In the genomic region with DNA sequence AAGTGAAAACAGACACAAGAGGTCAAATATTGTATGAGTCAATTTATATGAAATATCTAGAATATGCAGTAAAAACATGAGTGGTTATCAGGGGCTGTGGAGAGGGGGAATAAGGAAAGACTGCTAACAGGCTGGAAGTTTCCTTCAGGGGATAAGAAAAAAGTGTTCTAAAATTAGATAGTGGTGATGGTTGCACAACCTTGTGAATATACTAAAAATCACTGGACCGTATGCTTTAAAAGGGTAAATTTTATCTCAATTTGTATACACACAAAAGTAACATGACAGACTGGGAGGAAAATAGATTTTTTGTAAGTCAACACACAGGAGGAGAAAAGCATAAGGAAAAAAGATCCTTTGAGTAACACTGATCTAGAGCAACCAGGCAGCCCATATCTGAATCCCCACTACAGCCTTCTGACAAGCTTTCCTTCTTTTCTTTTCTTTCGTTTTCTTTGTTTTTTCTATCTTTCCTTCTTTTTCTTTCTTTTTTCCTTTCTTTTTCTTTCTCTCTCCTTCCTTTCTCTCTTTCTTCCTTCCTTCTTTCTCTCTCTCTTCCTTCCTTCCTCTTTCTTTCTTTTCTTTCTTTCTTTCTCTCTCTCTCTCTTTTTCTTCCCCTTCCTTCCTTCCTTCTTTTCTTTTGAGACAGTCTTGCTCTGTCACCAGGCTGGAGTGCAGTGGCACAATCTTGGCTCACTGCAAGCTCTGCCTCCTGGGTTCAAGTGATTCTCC, we compare ENCODE assay signal across 21 cellular contexts.
DNase-seq lines count a peak whose midpoint lies in the region; ATAC-seq, FAIRE-seq and TF ChIP-seq lines count a peak whose summit lies in the region.
"Had no signal": no experiment of that assay in that cellular context is flagged by ENCODE, and none has a peak within 500 bp of the region (broad histone marks: within the 10 kb centered on the region; RNA-seq: fewer than 3 reads in every experiment).

No MANE protein-coding gene starts in this region.

- H3K27me3 Mint-ChIP-seq in activated T-cell treated with anti-CD3 and anti-CD28 coated beads, Interleukin-2, amount 50 U/mL, for 24 hours: no peaks in the 10 kb centered on the region
- H3K27me3 Mint-ChIP-seq in activated T-cell treated with anti-CD3 and anti-CD28 coated beads, Interleukin-2, amount 50 U/mL, for 4 hours (ENCODE audit: low read depth): no peaks in the 10 kb centered on the region
- no peaks in the 10 kb centered on the region; the same call in 1 of the 2 replicates for H3K27me3 Mint-ChIP-seq in HFFc6 (ENCODE audit: insufficient read depth)
- H3K27me3 Mint-ChIP-seq in naive thymus-derived CD4-positive, alpha-beta T cell: no peaks in the 10 kb centered on the region

- H3K4me1 Mint-ChIP-seq in activated T-cell treated with anti-CD3 and anti-CD28 coated beads, Interleukin-2, amount 50 U/mL, for 24 hours (ENCODE audit: low read depth): peaks cover 58% of the 10 kb centered on the region
- H3K4me1 Mint-ChIP-seq in activated T-cell treated with anti-CD3 and anti-CD28 coated beads, Interleukin-2, amount 50 U/mL, for 4 hours (ENCODE audit: low read depth): peaks cover 44% of the 10 kb centered on the region
- H3K4me1 Mint-ChIP-seq in HFFc6 (ENCODE audit: low read depth): peaks cover 67% of the 10 kb centered on the region
- peaks cover 21 to 81% (median 67%) of the 10 kb centered on the region in 7 donors for H3K4me1 Mint-ChIP-seq in naive thymus-derived CD4-positive, alpha-beta T cell

- DNase-seq in activated T-cell treated with anti-CD3 and anti-CD28 coated beads, Interleukin-2, amount 50 U/mL, for 24 hours: no peak
- no peak for DNase-seq in activated T-cell treated with anti-CD3 and anti-CD28 coated beads, Interleukin-2, amount 50 U/mL, for 4 hours
- DNase-seq in HFFc6 (no peak), GM12878 (ENCODE audit: low read depth, low spot score) (no peak), tibial nerve (ENCODE audit: low spot score in 2 of 2) (no peak), LoVo (ENCODE audit: low spot score) (no peak), T1000 (lab: John Stamatoyannopoulos, UW) (no peak)
- no peak for DNase-seq in naive thymus-derived CD4-positive, alpha-beta T cell
- DNase-seq: activated CD4-positive, alpha-beta T cell treated with anti-CD3 and anti-CD28 coated beads, Interleukin-2, amount 50 U/mL, for 48 hours; activated T-cell treated with anti-CD3 and anti-CD28 coated beads, Interleukin-2, amount 50 U/mL, for 48 hours; anterior cingulate cortex; DMS79; GM23248; midbrain; NCI-H1694 treated with DMSO at 0.1 percent for 48 hours; NCI-H226; Peyer's patch; tibial artery had no signal

- H4K20me1 ChIP-seq in GM12878 (ENCODE audit: control insufficient read depth, insufficient read depth): no peaks in the 10 kb centered on the region

- BruUV-seq in GM12878 (replicated peaks; lab: Mats Ljungman, UMichigan): no TSS peak

- H3K9ac ChIP-seq in GM12878 (ENCODE audit: control insufficient read depth, insufficient read depth, low read length): no peak overlapping the region
- H3K9ac ChIP-seq: GM23248 had no signal

- WGBS in GM12878 (ENCODE audit: insufficient coverage, insufficient replicate concordance, low lambda C conversion rate, missing lambda C conversion rate): 25% methylated on average over 2 of the region's 2 CpGs
- 71 to 75% methylated on average over 2 of the region's 2 CpGs for WGBS in tibial nerve, 2 donors

- no peaks in the 10 kb centered on the region for H3K9me3 Mint-ChIP-seq in activated T-cell treated with anti-CD3 and anti-CD28 coated beads, Interleukin-2, amount 50 U/mL, for 24 hours
- peaks cover 6% of the 10 kb centered on the region for H3K9me3 Mint-ChIP-seq in activated T-cell treated with anti-CD3 and anti-CD28 coated beads, Interleukin-2, amount 50 U/mL, for 4 hours
- H3K9me3 Mint-ChIP-seq in HFFc6: peaks cover 6% of the 10 kb centered on the region; the same call in 1 of the 2 replicates
- peaks cover 0 to 19% (median 0%) of the 10 kb centered on the region in 11 donors for H3K9me3 Mint-ChIP-seq in naive thymus-derived CD4-positive, alpha-beta T cell
- H3K9me3 Mint-ChIP-seq: stimulated activated effector memory CD8-positive, alpha-beta T cell treated with anti-CD3 and anti-CD28 coated beads, Interleukin-12 subunit alpha, Interleukin-12 subunit beta, amount 100 ng/mL, for 72 hours had no signal

- in situ Hi-C loops in GM12878 (cut with MboI): no loop called here

- H2AFZ ChIP-seq in GM12878 (ENCODE audit: control insufficient read depth, low read depth, low read length): no peak overlapping the region
- H2AFZ ChIP-seq: GM23248 had no signal

- TF ChIP-seq POLR2A in GM12878 (IDR thresholded peaks at IDR 0.05; ENCODE audit: low read depth, low read length) (no peak), tibial nerve (IDR thresholded peaks at IDR 0.05) (no peak)

- ATAC-seq in activated T-cell treated with anti-CD3 and anti-CD28 coated beads, Interleukin-2, amount 50 U/mL, for 4 hours: no peak
- ATAC-seq in GM12878: no peak
- no peak for ATAC-seq in naive thymus-derived CD4-positive, alpha-beta T cell
- ATAC-seq: gastroesophageal sphincter; stimulated activated effector memory CD8-positive, alpha-beta T cell treated with anti-CD3 and anti-CD28 coated beads, Interleukin-12 subunit alpha, Interleukin-12 subunit beta, amount 100 ng/mL, for 72 hours had no signal

- POLR2A ChIA-PET in GM12878 (lab: Charles Lee): no interaction called here
- POLR2A ChIA-PET in naive thymus-derived CD4-positive, alpha-beta T cell (lab: Charles Lee): no interaction called here

- TF ChIP-seq RAD21 in GM12878 (IDR thresholded peaks at IDR 0.05; ENCODE audit: insufficient read depth, low read depth, low read length): no peak

- H3K36me3 ChIP-seq in GM12878 (ENCODE audit: control insufficient read depth in 2 of 2, insufficient read depth in 2 of 2, low read length in 1 of 2) (peaks cover under 1 to 2% of the 10 kb centered on the region in 2 experiments; a peak in 2 of 4 replicates), tibial nerve (peaks cover 0 to 4% (median 0%) of the 10 kb centered on the region in 3 donors)
- peaks cover 0 to 26% (median 14%) of the 10 kb centered on the region in 3 experiments for H3K36me3 ChIP-seq in naive thymus-derived CD4-positive, alpha-beta T cell (ENCODE audit: control insufficient read depth in 2 of 3, insufficient read depth in 3 of 3, low read length in 3 of 3)
- H3K36me3 ChIP-seq: Peyer's patch had no signal

- no peak overlapping the region for H3K4me3 ChIP-seq in GM12878
- no peak overlapping the region for H3K4me3 ChIP-seq in naive thymus-derived CD4-positive, alpha-beta T cell (ENCODE audit: low read length)
- H3K4me3 ChIP-seq in tibial nerve: no peak overlapping the region
- H3K4me3 ChIP-seq: gastroesophageal sphincter, GM23248, Peyer's patch, tibial artery had no signal

- no peak for FAIRE-seq in GM12878 (lab: Jason Lieb, UNC)
- FAIRE-seq: endothelial cell of umbilical vein had no signal

- H3K4me2 ChIP-seq in GM12878 (ENCODE audit: control insufficient read depth, insufficient read depth): no peak overlapping the region; the same call in 1 of the 2 replicates

- no peaks in the 10 kb centered on the region for H3K27me3 ChIP-seq in GM12878 (replicated peaks in 1 of 2; ENCODE audit: control insufficient read depth in 2 of 2, insufficient read depth in 2 of 2, low read length in 1 of 2)
- H3K27me3 ChIP-seq in naive thymus-derived CD4-positive, alpha-beta T cell (ENCODE audit: control insufficient read depth in 2 of 2, insufficient read depth in 2 of 2, low read length in 2 of 2): no peaks in the 10 kb centered on the region
- no peaks in the 10 kb centered on the region for H3K27me3 ChIP-seq in tibial nerve
- H3K27me3 ChIP-seq: gastroesophageal sphincter, Peyer's patch, tibial artery had no signal

- H3K36me3 Mint-ChIP-seq in activated T-cell treated with anti-CD3 and anti-CD28 coated beads, Interleukin-2, amount 50 U/mL, for 24 hours (ENCODE audit: low read depth): peaks cover 64% of the 10 kb centered on the region
- peaks cover 35% of the 10 kb centered on the region for H3K36me3 Mint-ChIP-seq in activated T-cell treated with anti-CD3 and anti-CD28 coated beads, Interleukin-2, amount 50 U/mL, for 4 hours (ENCODE audit: insufficient read depth)
- peaks cover 42% of the 10 kb centered on the region for H3K36me3 Mint-ChIP-seq in HFFc6 (ENCODE audit: low read depth)
- peaks cover 9 to 68% (median 62%) of the 10 kb centered on the region in 5 donors for H3K36me3 Mint-ChIP-seq in naive thymus-derived CD4-positive, alpha-beta T cell

- CTCF ChIA-PET in GM12878 (lab: Yijun Ruan, JAX): interaction anchor here (1.7 to 14.4 kb wide), 2 partner anchors 16 to 169 kb away, joined by 3 to 176 read pairs; no protein-coding TSS in a partner anchor
- CTCF ChIA-PET in naive thymus-derived CD4-positive, alpha-beta T cell (lab: Charles Lee): interaction anchor here (0.7 kb wide), 1 partner anchor 1313 kb away, joined by 3 read pairs; no protein-coding TSS in a partner anchor

- H3K27ac Mint-ChIP-seq in activated T-cell treated with anti-CD3 and anti-CD28 coated beads, Interleukin-2, amount 50 U/mL, for 24 hours: peak overlapping the region; percentile 53
- H3K27ac Mint-ChIP-seq in HFFc6: peak overlapping the region; percentile 70
- H3K27ac Mint-ChIP-seq in naive thymus-derived CD4-positive, alpha-beta T cell: peak overlapping the region in 8 of 9 donors; percentile 11 to 79 (median 49)
- H3K27ac Mint-ChIP-seq: stimulated activated effector memory CD8-positive, alpha-beta T cell treated with anti-CD3 and anti-CD28 coated beads, Interleukin-12 subunit alpha, Interleukin-12 subunit beta, amount 100 ng/mL, for 72 hours had no signal

- TF ChIP-seq EP300 in GM12878 (IDR thresholded peaks at IDR 0.05; ENCODE audit: borderline replicate concordance in 1 of 2, control insufficient read depth in 1 of 2, low read depth in 2 of 2, low read length in 2 of 2): no peak
- TF ChIP-seq EP300 in tibial nerve (IDR thresholded peaks at IDR 0.05): no peak

- H3K4me3 Mint-ChIP-seq in activated T-cell treated with anti-CD3 and anti-CD28 coated beads, Interleukin-2, amount 50 U/mL, for 24 hours: no peak overlapping the region
- no peak overlapping the region for H3K4me3 Mint-ChIP-seq in activated T-cell treated with anti-CD3 and anti-CD28 coated beads, Interleukin-2, amount 50 U/mL, for 4 hours
- H3K4me3 Mint-ChIP-seq in HFFc6: peak overlapping the region; percentile 40
- peak overlapping the region in 5 of 10 donors; percentile 16 to 48 (median 47) for H3K4me3 Mint-ChIP-seq in naive thymus-derived CD4-positive, alpha-beta T cell
- H3K4me3 Mint-ChIP-seq: stimulated activated effector memory CD8-positive, alpha-beta T cell treated with anti-CD3 and anti-CD28 coated beads, Interleukin-12 subunit alpha, Interleukin-12 subunit beta, amount 100 ng/mL, for 72 hours had no signal

- no peaks in the 10 kb centered on the region; the same call in none of the 3 replicates for H3K9me3 ChIP-seq in GM12878 (replicated peaks; ENCODE audit: control insufficient read depth, insufficient read depth, low read length)
- H3K9me3 ChIP-seq in naive thymus-derived CD4-positive, alpha-beta T cell (ENCODE audit: control insufficient read depth in 2 of 3, low read length in 3 of 3): no peaks in the 10 kb centered on the region
- peaks cover 0 to 9% (median 2%) of the 10 kb centered on the region in 4 donors for H3K9me3 ChIP-seq in tibial nerve
- H3K9me3 ChIP-seq: gastroesophageal sphincter, Peyer's patch, tibial artery had no signal

- peaks cover 27% of the 10 kb centered on the region for H3K4me1 ChIP-seq in GM12878 (ENCODE audit: control insufficient read depth, insufficient read depth, low read length)
- peaks cover 0 to 9% of the 10 kb centered on the region in 2 donors for H3K4me1 ChIP-seq in naive thymus-derived CD4-positive, alpha-beta T cell (ENCODE audit: control insufficient read depth in 2 of 2, insufficient read depth in 2 of 2, low read length in 2 of 2)
- H3K4me1 ChIP-seq in tibial nerve: peaks cover 0 to 19% (median 0%) of the 10 kb centered on the region in 4 donors
- H3K4me1 ChIP-seq: gastroesophageal sphincter had no signal

- no peaks in the 10 kb centered on the region; the same call in none of the 2 replicates for H3K79me2 ChIP-seq in GM12878 (ENCODE audit: control insufficient read depth, insufficient read depth, low read length)

- TF ChIP-seq CTCF in HFFc6 (IDR thresholded peaks at IDR 0.05): no peak
- no peak for TF ChIP-seq CTCF in GM12878 (IDR thresholded peaks at IDR 0.05 in 2 of 3, conservative IDR thresholded peaks at IDR 0.05 in 1 of 3; ENCODE audit: control insufficient read depth in 2 of 3, extremely low read depth in 1 of 3, insufficient read depth in 1 of 3, low read depth in 3 of 3, low read length in 3 of 3)
- TF ChIP-seq CTCF in tibial nerve (IDR thresholded peaks at IDR 0.05): no peak

- SMC1A ChIA-PET in GM12878 (lab: Charles Lee; ENCODE audit: uncharacterized antibody, unreplicated experiment): interaction anchor here (1.2 to 1.3 kb wide), 2 partner anchors 8 to 15 kb away, joined by 3 read pairs; no protein-coding TSS in a partner anchor

- no peak overlapping the region; the same call in 1 of the 2 replicates for H3K27ac ChIP-seq in GM12878 (ENCODE audit: control insufficient read depth, insufficient read depth)
- no peak overlapping the region for H3K27ac ChIP-seq in naive thymus-derived CD4-positive, alpha-beta T cell (ENCODE audit: low read depth, low read length)
- no peak overlapping the region for H3K27ac ChIP-seq in tibial nerve
- H3K27ac ChIP-seq: gastroesophageal sphincter, GM23248, Peyer's patch, tibial artery had no signal

- intact Hi-C loops in GM12878 (cut with micrococcal nuclease; ENCODE audit: unreplicated experiment): loop anchor here (5.0 kb wide), 1 partner anchor 111 kb away; a partner anchor contains a TSS
- intact Hi-C loops in naive thymus-derived CD4-positive, alpha-beta T cell (cut with micrococcal nuclease): loop anchor here in 1 of 2 donors (2.0 kb wide), 1 partner anchor 13 kb away; no protein-coding TSS in a partner anchor

- RAD21 ChIA-PET in GM12878 (lab: Charles Lee; ENCODE audit: unreplicated experiment): interaction anchor here (0.9 to 1.3 kb wide), 2 partner anchors 13 to 111 kb away, joined by 3 to 4 read pairs; a partner anchor contains a TSS
